In genomic region chr21:36914244-36915013, GRCh38 we compare ENCODE assay signal across 1 cellular context.
A peak's percentile ranks its signal among the peaks of the same experiment; 100 is the strongest.
TF ChIP-seq lines count a peak whose summit lies in the region.

No MANE protein-coding gene starts in this region.

TF ChIP-seq in HEK293, 187 proteins besides CTCF, POLR2A, EP300 and RAD21 (continued from another document):
- TF ChIP-seq ZNF561 (tag by site-specific recombination; IDR thresholded peaks at IDR 0.05; ENCODE audit: borderline replicate concordance): peak; percentile 62; the same call in 1 of the 2 replicates
- TF ChIP-seq PRDM6 (tag by site-specific recombination; IDR thresholded peaks at IDR 0.05): peak; percentile 22; the same call in 1 of the 2 replicates
- 0 out of 2 replicates have a peak, but pooled peaks have one; percentile 5 for TF ChIP-seq ZFP3 (tag by site-specific recombination; IDR thresholded peaks at IDR 0.05; ENCODE audit: low read depth)
- TF ChIP-seq ZBTB6 (tag by site-specific recombination; IDR thresholded peaks at IDR 0.05): peak; percentile 34; the same call in 1 of the 2 replicates
- peak; percentile 63 for TF ChIP-seq ZNF449 (tag by site-specific recombination; IDR thresholded peaks at IDR 0.05)
- TF ChIP-seq ZNF19 (tag by site-specific recombination; IDR thresholded peaks at IDR 0.05; ENCODE audit: low read depth): no peak
- peak; percentile 43; the same call in 1 of the 2 replicates for TF ChIP-seq FEZF1 (tag by site-specific recombination; IDR thresholded peaks at IDR 0.05)
